ENCODE assay signal across 8 cellular contexts in genomic region chr5:170434953-170435605, GRCh38. TPM values are rescaled to one million over a fixed set of nuclear protein-coding genes. Genes with fewer than 3 reads are reported as not detected.
A peak's percentile ranks its signal among the peaks of the same experiment; 100 is the strongest.
DNase-seq lines count a peak whose midpoint lies in the region; ATAC-seq and TF ChIP-seq lines count a peak whose summit lies in the region.

No MANE protein-coding gene starts in this region.

- H3K27ac Mint-ChIP-seq in chondrocyte (ENCODE audit: unreplicated experiment): no peak overlapping the region

- DNase-seq in Daoy (ENCODE audit: low read depth) (peak; percentile 58), MG63 (peak; percentile 63), chondrocyte (ENCODE audit: low spot score) (no peak), left lobe of liver (ENCODE audit: low spot score) (peak; percentile 62)
- DNase-seq in stimulated activated CD4-positive, alpha-beta T cell treated with anti-CD3 and anti-CD28 coated beads, Interleukin-4, amount 100 ng/mL, for 48 hours (ENCODE audit: low read depth in 2 of 2): peak; percentile 32 to 53

- ATAC-seq in GM21576 (IDR thresholded peaks at IDR 0.05; ENCODE audit: unreplicated experiment) (peak; percentile 72), left lobe of liver (peak; percentile 97), HG02840 (IDR thresholded peaks at IDR 0.05; ENCODE audit: low FRiP score, unreplicated experiment) (no peak)
- peak; percentile 55 to 69 for ATAC-seq in activated CD4-positive, CD25-positive, alpha-beta regulatory T cell treated with anti-CD3 and anti-CD28 coated beads, Interleukin-2, amount 50 U/mL, for 24 hours

- peak; percentile 99 for TF ChIP-seq CTCF in chondrocyte (IDR thresholded peaks at IDR 0.05)

- H3K4me3 ChIP-seq in MG63: no peak overlapping the region

- H3K27me3 Mint-ChIP-seq in chondrocyte (ENCODE audit: low read depth): peaks cover 14% of the 10 kb centered on the region

- no peaks in the 10 kb centered on the region for H3K36me3 ChIP-seq in MG63

- H3K9me3 Mint-ChIP-seq in chondrocyte (ENCODE audit: low read depth): no peaks in the 10 kb centered on the region

- H3K4me1 Mint-ChIP-seq in chondrocyte (ENCODE audit: low read depth): no peaks in the 10 kb centered on the region

- peaks cover 2% of the 10 kb centered on the region for H3K36me3 Mint-ChIP-seq in chondrocyte (ENCODE audit: low read depth)

- peaks cover 10% of the 10 kb centered on the region for H3K9me3 ChIP-seq in MG63

- H3K27me3 ChIP-seq in MG63: peaks cover 4% of the 10 kb centered on the region; the same call in 1 of the 2 replicates

- H3K4me3 Mint-ChIP-seq in chondrocyte (ENCODE audit: unreplicated experiment): no peak overlapping the region

RNA-seq across cellular contexts. Expression of gene KCNMB1, which starts 45.9 kb away (rescaled TPM):
- total RNA-seq in Daoy (2014; rRNA removed; shearing (Covaris generic)): 0.80 and 0.86 TPM in 2 replicates
- total RNA-seq in MG63 (2014; rRNA removed; shearing (Covaris generic); ENCODE audit: low replicate concordance): 0.43 TPM in 1 of 2 replicates, not detected in the other
- total RNA-seq in chondrocyte (4.3 to 23.2 TPM (median 23.2 TPM) in 3 replicates), left lobe of liver (0.23 TPM)
